Comparison of ENCODE assay signal across 7 cellular contexts in genomic region chr10:72208526-72208925, GRCh38. TPM values are rescaled to one million over a fixed set of nuclear protein-coding genes. Genes with fewer than 3 reads are reported as not detected.
DNase-seq lines count a peak whose midpoint lies in the region; ATAC-seq and TF ChIP-seq lines count a peak whose summit lies in the region.
"Not testable (repeated sequence)": the region's sequence is repeated elsewhere in the genome, so short reads cannot be mapped to it uniquely, and the experiment has no call there.

No MANE protein-coding gene starts in this region.

- CTCF ChIA-PET in CD4-positive, alpha-beta memory T cell (lab: Charles Lee; ENCODE audit: partially characterized antibody) = not testable (repeated sequence)
- CTCF ChIA-PET in RWPE1 (lab: Yijun Ruan, JAX) = interaction anchor here (0.7 kb wide), 1 partner anchor 24 kb away, joined by 4 read pairs; no protein-coding TSS in a partner anchor
- CTCF ChIA-PET in activated CD4-positive, alpha-beta T cell treated with anti-CD3 and anti-CD28 coated beads, Interleukin-2, amount 10 ng/mL, durations not matched to agents 7 days and 5 days (lab: Charles Lee) = interaction anchor here (0.6 kb wide), 2 partner anchors 49 to 84 kb away, joined by 3 read pairs; no protein-coding TSS in a partner anchor

- POLR2A ChIA-PET in CD4-positive, alpha-beta memory T cell (lab: Charles Lee; ENCODE audit: partially characterized antibody) = interaction anchor here (1.2 kb wide), 1 partner anchor 147 kb away, joined by 3 read pairs; no protein-coding TSS in a partner anchor
- POLR2A ChIA-PET in RWPE1 (lab: Yijun Ruan, JAX; ENCODE audit: low non-redundant PET); activated CD4-positive, alpha-beta T cell treated with anti-CD3 and anti-CD28 coated beads, Interleukin-2, amount 10 ng/mL, durations not matched to agents 7 days and 5 days (lab: Charles Lee): not testable (repeated sequence)

- H3K36me3 Mint-ChIP-seq in CD4-positive, alpha-beta memory T cell = peaks cover 15 to 19% of the 10 kb centered on the region in 2 donors
- peaks cover 43% of the 10 kb centered on the region for H3K36me3 Mint-ChIP-seq in activated CD4-positive, alpha-beta T cell treated with anti-CD3 and anti-CD28 coated beads, Interleukin-2, amount 10 ng/mL, durations not matched to agents 7 days and 5 days (ENCODE audit: low read depth)
- H3K36me3 Mint-ChIP-seq in activated T-helper 1 cell treated with anti-CD3 and anti-CD28 coated beads, Interleukin-12 subunit alpha, Interleukin-12 subunit beta, Interleukin-2, Interleukin-4 antibody, amounts not matched to agents 30 ng/mL and 10 ng/mL and 1 ng/mL, durations not matched to agents 14 hours and 24 hours and 36 hours (ENCODE audit: low read depth) = peaks cover 34% of the 10 kb centered on the region
- H3K36me3 Mint-ChIP-seq in activated naive CD8-positive, alpha-beta T cell treated with anti-CD3 and anti-CD28 coated beads for 36 hours = peaks cover 31% of the 10 kb centered on the region
- H3K36me3 Mint-ChIP-seq in natural killer cell treated with Interleukin-12 subunit alpha and Interleukin-12 subunit beta and Interleukin-15 and Interleukin-18, amount 100 ng/mL, for 72 hours = not testable (repeated sequence)

- H3K4me3 Mint-ChIP-seq in CD4-positive, alpha-beta memory T cell = peak overlapping the region in 1 of 8 donors; percentile 20
- peak overlapping the region; percentile 5 for H3K4me3 Mint-ChIP-seq in activated CD4-positive, alpha-beta T cell treated with anti-CD3 and anti-CD28 coated beads, Interleukin-2, amount 10 ng/mL, durations not matched to agents 7 days and 5 days
- not testable (repeated sequence) for H3K4me3 Mint-ChIP-seq in activated T-helper 1 cell treated with anti-CD3 and anti-CD28 coated beads, Interleukin-12 subunit alpha, Interleukin-12 subunit beta, Interleukin-2, Interleukin-4 antibody, amounts not matched to agents 30 ng/mL and 10 ng/mL and 1 ng/mL, durations not matched to agents 14 hours and 24 hours and 36 hours; natural killer cell treated with Interleukin-12 subunit alpha and Interleukin-12 subunit beta and Interleukin-15 and Interleukin-18, amount 100 ng/mL, for 72 hours
- peak overlapping the region; percentile 52 for H3K4me3 Mint-ChIP-seq in activated naive CD8-positive, alpha-beta T cell treated with anti-CD3 and anti-CD28 coated beads for 36 hours

- H3K4me1 ChIP-seq in CD4-positive, alpha-beta memory T cell (ENCODE audit: insufficient read depth, low read length) = not testable (repeated sequence)

- not testable (repeated sequence) for H3K27me3 ChIP-seq in CD4-positive, alpha-beta memory T cell (ENCODE audit: insufficient read depth, low read length)

- H3K27ac Mint-ChIP-seq in CD4-positive, alpha-beta memory T cell = peak overlapping the region in 5 of 7 donors; percentile 47 to 91 (median 61)
- peak overlapping the region; percentile 93 for H3K27ac Mint-ChIP-seq in activated CD4-positive, alpha-beta T cell treated with anti-CD3 and anti-CD28 coated beads, Interleukin-2, amount 10 ng/mL, durations not matched to agents 7 days and 5 days
- H3K27ac Mint-ChIP-seq in activated T-helper 1 cell treated with anti-CD3 and anti-CD28 coated beads, Interleukin-12 subunit alpha, Interleukin-12 subunit beta, Interleukin-2, Interleukin-4 antibody, amounts not matched to agents 30 ng/mL and 10 ng/mL and 1 ng/mL, durations not matched to agents 14 hours and 24 hours and 36 hours = peak overlapping the region; percentile 86
- H3K27ac Mint-ChIP-seq in activated naive CD8-positive, alpha-beta T cell treated with anti-CD3 and anti-CD28 coated beads for 36 hours = peak overlapping the region; percentile 92
- H3K27ac Mint-ChIP-seq in natural killer cell treated with Interleukin-12 subunit alpha and Interleukin-12 subunit beta and Interleukin-15 and Interleukin-18, amount 100 ng/mL, for 72 hours = peak overlapping the region; percentile 44 to 72

- not testable (repeated sequence) for H3K27ac ChIP-seq in CD4-positive, alpha-beta memory T cell (ENCODE audit: low read depth, low read length)
- peak overlapping the region; percentile 43 for H3K27ac ChIP-seq in KOPT-K1 (ENCODE audit: low read depth, low read length, poor library complexity, severe bottlenecking)
- H3K27ac ChIP-seq in RWPE1 = peak overlapping the region; percentile 28; the same call in 1 of the 2 replicates

- TF ChIP-seq CTCF in RWPE1 (conservative IDR thresholded peaks at IDR 0.05; ENCODE audit: low read depth) = not testable (repeated sequence)

- H3K9me3 ChIP-seq in CD4-positive, alpha-beta memory T cell (ENCODE audit: control insufficient read depth in 1 of 2, low read length in 2 of 2); KOPT-K1 (ENCODE audit: insufficient read depth, low read length, poor library complexity, severe bottlenecking): not testable (repeated sequence)

- not testable (repeated sequence) for H3K9me3 Mint-ChIP-seq in CD4-positive, alpha-beta memory T cell; activated CD4-positive, alpha-beta T cell treated with anti-CD3 and anti-CD28 coated beads, Interleukin-2, amount 10 ng/mL, durations not matched to agents 7 days and 5 days; activated T-helper 1 cell treated with anti-CD3 and anti-CD28 coated beads, Interleukin-12 subunit alpha, Interleukin-12 subunit beta, Interleukin-2, Interleukin-4 antibody, amounts not matched to agents 30 ng/mL and 10 ng/mL and 1 ng/mL, durations not matched to agents 14 hours and 24 hours and 36 hours; activated naive CD8-positive, alpha-beta T cell treated with anti-CD3 and anti-CD28 coated beads for 36 hours; natural killer cell treated with Interleukin-12 subunit alpha and Interleukin-12 subunit beta and Interleukin-15 and Interleukin-18, amount 100 ng/mL, for 72 hours

- peaks cover 12 to 14% (median 12%) of the 10 kb centered on the region in 4 donors for H3K4me1 Mint-ChIP-seq in CD4-positive, alpha-beta memory T cell
- peaks cover 33% of the 10 kb centered on the region for H3K4me1 Mint-ChIP-seq in activated CD4-positive, alpha-beta T cell treated with anti-CD3 and anti-CD28 coated beads, Interleukin-2, amount 10 ng/mL, durations not matched to agents 7 days and 5 days
- peaks cover 26% of the 10 kb centered on the region for H3K4me1 Mint-ChIP-seq in activated T-helper 1 cell treated with anti-CD3 and anti-CD28 coated beads, Interleukin-12 subunit alpha, Interleukin-12 subunit beta, Interleukin-2, Interleukin-4 antibody, amounts not matched to agents 30 ng/mL and 10 ng/mL and 1 ng/mL, durations not matched to agents 14 hours and 24 hours and 36 hours (ENCODE audit: low read depth)
- H3K4me1 Mint-ChIP-seq in activated naive CD8-positive, alpha-beta T cell treated with anti-CD3 and anti-CD28 coated beads for 36 hours = peaks cover 26% of the 10 kb centered on the region
- H3K4me1 Mint-ChIP-seq in natural killer cell treated with Interleukin-12 subunit alpha and Interleukin-12 subunit beta and Interleukin-15 and Interleukin-18, amount 100 ng/mL, for 72 hours (ENCODE audit: low read depth in 2 of 2) = peaks cover 8 to 12% of the 10 kb centered on the region in 2 donors

- not testable (repeated sequence) for DNase-seq in CD4-positive, alpha-beta memory T cell; RWPE1 (ENCODE audit: low spot score); activated T-helper 1 cell treated with anti-CD3 and anti-CD28 coated beads, Interleukin-12 subunit alpha, Interleukin-12 subunit beta, Interleukin-2, Interleukin-4 antibody, amounts not matched to agents 30 ng/mL and 10 ng/mL and 1 ng/mL, durations not matched to agents 14 hours and 24 hours and 36 hours (ENCODE audit: low spot score); activated naive CD8-positive, alpha-beta T cell treated with anti-CD3 and anti-CD28 coated beads for 36 hours; natural killer cell treated with Interleukin-12 subunit alpha and Interleukin-12 subunit beta and Interleukin-15 and Interleukin-18, amount 100 ng/mL, for 72 hours (ENCODE audit: low spot score)
- peak; percentile 44 for DNase-seq in activated CD4-positive, alpha-beta T cell treated with anti-CD3 and anti-CD28 coated beads, Interleukin-2, amount 10 ng/mL, durations not matched to agents 7 days and 5 days

- H3K27me3 Mint-ChIP-seq in CD4-positive, alpha-beta memory T cell; activated CD4-positive, alpha-beta T cell treated with anti-CD3 and anti-CD28 coated beads, Interleukin-2, amount 10 ng/mL, durations not matched to agents 7 days and 5 days; activated T-helper 1 cell treated with anti-CD3 and anti-CD28 coated beads, Interleukin-12 subunit alpha, Interleukin-12 subunit beta, Interleukin-2, Interleukin-4 antibody, amounts not matched to agents 30 ng/mL and 10 ng/mL and 1 ng/mL, durations not matched to agents 14 hours and 24 hours and 36 hours (ENCODE audit: insufficient read depth); activated naive CD8-positive, alpha-beta T cell treated with anti-CD3 and anti-CD28 coated beads for 36 hours; natural killer cell treated with Interleukin-12 subunit alpha and Interleukin-12 subunit beta and Interleukin-15 and Interleukin-18, amount 100 ng/mL, for 72 hours: not testable (repeated sequence)

- intact Hi-C loops in CD4-positive, alpha-beta memory T cell (cut with micrococcal nuclease); activated T-helper 1 cell treated with anti-CD3 and anti-CD28 coated beads, Interleukin-12 subunit alpha, Interleukin-12 subunit beta, Interleukin-2, Interleukin-4 antibody, amounts not matched to agents 30 ng/mL and 10 ng/mL and 1 ng/mL, durations not matched to agents 14 hours and 24 hours and 36 hours (cut with micrococcal nuclease): not testable (repeated sequence)

- H3K36me3 ChIP-seq in CD4-positive, alpha-beta memory T cell (ENCODE audit: insufficient read depth, low read length) = peaks cover 24% of the 10 kb centered on the region
- peaks cover 73% of the 10 kb centered on the region for H3K36me3 ChIP-seq in KOPT-K1 (ENCODE audit: insufficient read depth, low read length)

- H3K4me3 ChIP-seq in CD4-positive, alpha-beta memory T cell (ENCODE audit: low read length in 2 of 2) = not testable (repeated sequence)

- not testable (repeated sequence) for ATAC-seq in natural killer cell treated with Interleukin-12 subunit alpha and Interleukin-12 subunit beta and Interleukin-15 and Interleukin-18, amount 100 ng/mL, for 72 hours

RNA-seq across cellular contexts. Expression of gene ANAPC16, which starts 7.3 kb away (rescaled TPM):
- 100 to 1,000 TPM; 114 to 118 TPM for total RNA-seq in CD4-positive, alpha-beta memory T cell
- 100 to 1,000 TPM; 324 to 472 TPM for polyA plus RNA-seq in CD4-positive, alpha-beta memory T cell
- 10 to 100 TPM; 82.9 to 87.1 TPM for total RNA-seq in activated CD4-positive, alpha-beta T cell treated with anti-CD3 and anti-CD28 coated beads, Interleukin-2, amount 10 ng/mL, durations not matched to agents 7 days and 5 days
- total RNA-seq in activated T-helper 1 cell treated with anti-CD3 and anti-CD28 coated beads, Interleukin-12 subunit alpha, Interleukin-12 subunit beta, Interleukin-2, Interleukin-4 antibody, amounts not matched to agents 30 ng/mL and 10 ng/mL and 1 ng/mL, durations not matched to agents 14 hours and 24 hours and 36 hours = 80.0 and 81.6 TPM in 2 replicates
- total RNA-seq in activated naive CD8-positive, alpha-beta T cell treated with anti-CD3 and anti-CD28 coated beads for 36 hours = 10 to 100 TPM; 71.0 to 81.8 TPM
- total RNA-seq in natural killer cell treated with Interleukin-12 subunit alpha and Interleukin-12 subunit beta and Interleukin-15 and Interleukin-18, amount 100 ng/mL, for 72 hours = 10 to 100 TPM; 39.6 to 79.3 TPM

RNA-seq across cellular contexts. Expression of gene ASCC1, which starts 7.5 kb away (rescaled TPM):
- 10 to 100 TPM; 14.3 to 17.5 TPM for total RNA-seq in CD4-positive, alpha-beta memory T cell
- 10 to 100 TPM; 19.6 to 24.9 TPM for polyA plus RNA-seq in CD4-positive, alpha-beta memory T cell
- total RNA-seq in activated CD4-positive, alpha-beta T cell treated with anti-CD3 and anti-CD28 coated beads, Interleukin-2, amount 10 ng/mL, durations not matched to agents 7 days and 5 days = 10 to 100 TPM; 24.8 to 35.6 TPM
- total RNA-seq in activated T-helper 1 cell treated with anti-CD3 and anti-CD28 coated beads, Interleukin-12 subunit alpha, Interleukin-12 subunit beta, Interleukin-2, Interleukin-4 antibody, amounts not matched to agents 30 ng/mL and 10 ng/mL and 1 ng/mL, durations not matched to agents 14 hours and 24 hours and 36 hours = 29.8 and 33.5 TPM in 2 replicates
- total RNA-seq in activated naive CD8-positive, alpha-beta T cell treated with anti-CD3 and anti-CD28 coated beads for 36 hours = 10 to 100 TPM; 57.3 to 57.7 TPM
- total RNA-seq in natural killer cell treated with Interleukin-12 subunit alpha and Interleukin-12 subunit beta and Interleukin-15 and Interleukin-18, amount 100 ng/mL, for 72 hours = 10 to 100 TPM; 30.9 to 35.7 TPM
